10 cellular contexts compared by ENCODE assay signal in genomic region chr19:12940897-12941296, GRCh38. TPM values are rescaled to one million over a fixed set of nuclear protein-coding genes. Genes with fewer than 3 reads are reported as not detected.
DNase-seq lines count a peak whose midpoint lies in the region; ATAC-seq and TF ChIP-seq lines count a peak whose summit lies in the region.
"Had no signal": no experiment of that assay in that cellular context is flagged by ENCODE, and none has a peak within 500 bp of the region (broad histone marks: within the 10 kb centered on the region; RNA-seq: fewer than 3 reads in every experiment).

No MANE protein-coding gene starts in this region.

- DNase-seq in CD8-positive, alpha-beta memory T cell: no peak
- DNase-seq in Karpas-422 (peak; percentile 65), breast epithelium (ENCODE audit: low spot score in 2 of 2) (no peak), nephron progenitor cell (no peak), NCI-H146 (lab: John Stamatoyannopoulos, UW) (no peak), LoVo (ENCODE audit: low spot score) (no peak), NCI-H82 treated with DMSO at 0.1 percent for 48 hours (lab: John Stamatoyannopoulos, UW; ENCODE audit: unreplicated experiment) (no peak)
- DNase-seq: effector memory CD4-positive, alpha-beta T cell; NCI-H1930 had no signal

- H3K27me3 Mint-ChIP-seq in CD8-positive, alpha-beta memory T cell: peaks cover 0 to 7% of the 10 kb centered on the region in 2 donors
- H3K27me3 Mint-ChIP-seq in nephron progenitor cell (ENCODE audit: low read depth, poor library complexity): no peaks in the 10 kb centered on the region

- peak overlapping the region; percentile 83 for H3K4me2 ChIP-seq in Karpas-422 (ENCODE audit: low read depth, low read length, poor library complexity, severe bottlenecking)

- peak overlapping the region in 6 of 7 donors; percentile 23 to 99 (median 74) for H3K4me3 Mint-ChIP-seq in CD8-positive, alpha-beta memory T cell
- H3K4me3 Mint-ChIP-seq in nephron progenitor cell: peak overlapping the region; percentile 100

- TF ChIP-seq POLR2A in breast epithelium (IDR thresholded peaks at IDR 0.05): no peak

- H3K36me3 Mint-ChIP-seq in CD8-positive, alpha-beta memory T cell: peaks cover 14 to 71% (median 19%) of the 10 kb centered on the region in 3 donors
- peaks cover 65% of the 10 kb centered on the region for H3K36me3 Mint-ChIP-seq in nephron progenitor cell (ENCODE audit: low read depth)

- no peak overlapping the region for H3K4me3 ChIP-seq in CD8-positive, alpha-beta memory T cell (ENCODE audit: low read length)
- H3K4me3 ChIP-seq in Karpas-422 (ENCODE audit: low read length) (peak overlapping the region; percentile 96; the same call in 1 of the 2 replicates), breast epithelium (peak overlapping the region in 2 of 3 donors; percentile 99 to 100)

- no peak overlapping the region for H2AFZ ChIP-seq in Karpas-422 (ENCODE audit: low read length)

- H3K27me3 ChIP-seq in CD8-positive, alpha-beta memory T cell (ENCODE audit: insufficient read depth, low read length, poor library complexity, severe bottlenecking): no peaks in the 10 kb centered on the region
- no peaks in the 10 kb centered on the region for H3K27me3 ChIP-seq in Karpas-422 (ENCODE audit: low read length)
- no peaks in the 10 kb centered on the region for H3K27me3 ChIP-seq in breast epithelium

- intact Hi-C loops in breast epithelium (cut with DNase I; ENCODE audit: low total_unique reads): no loop called here

- POLR2A ChIA-PET in CD8-positive, alpha-beta memory T cell (lab: Charles Lee): interaction anchor here (0.7 kb wide), 1 partner anchor 51 kb away, joined by 3 read pairs; no protein-coding TSS in a partner anchor

- peaks cover 0 to 2% (median 0%) of the 10 kb centered on the region in 5 donors for H3K9me3 Mint-ChIP-seq in CD8-positive, alpha-beta memory T cell
- no peaks in the 10 kb centered on the region for H3K9me3 Mint-ChIP-seq in nephron progenitor cell

- H3K9me2 ChIP-seq in Karpas-422 (replicated peaks; ENCODE audit: insufficient read depth, low read length): no peaks in the 10 kb centered on the region

- peaks cover 43 to 74% (median 50%) of the 10 kb centered on the region in 3 donors for H3K4me1 Mint-ChIP-seq in CD8-positive, alpha-beta memory T cell
- H3K4me1 Mint-ChIP-seq in nephron progenitor cell: peaks cover 64% of the 10 kb centered on the region

- H3K27ac ChIP-seq in CD8-positive, alpha-beta memory T cell (ENCODE audit: low read depth, low read length): peak overlapping the region; percentile 12
- peak overlapping the region; percentile 86 for H3K27ac ChIP-seq in Karpas-422 (ENCODE audit: low read length)
- H3K27ac ChIP-seq in breast epithelium: peak overlapping the region; percentile 96 to 97

- peaks cover 24% of the 10 kb centered on the region for H3K79me2 ChIP-seq in Karpas-422 (ENCODE audit: low read length)

- H3K9me3 ChIP-seq in CD8-positive, alpha-beta memory T cell (ENCODE audit: low read length): no peaks in the 10 kb centered on the region
- H3K9me3 ChIP-seq in Karpas-422 (ENCODE audit: low read length) (no peaks in the 10 kb centered on the region), breast epithelium (no peaks in the 10 kb centered on the region)

- H3K9ac ChIP-seq in Karpas-422 (ENCODE audit: low read length): peak overlapping the region; percentile 99; the same call in 1 of the 2 replicates

- peaks cover 22% of the 10 kb centered on the region for H4K20me1 ChIP-seq in Karpas-422 (ENCODE audit: insufficient read depth, low read depth, low read length)

- no peak for ATAC-seq in GM18907 (IDR thresholded peaks at IDR 0.05; ENCODE audit: unreplicated experiment)

- H3K36me3 ChIP-seq in CD8-positive, alpha-beta memory T cell (ENCODE audit: insufficient read depth, low read length): peaks cover 60% of the 10 kb centered on the region
- H3K36me3 ChIP-seq in Karpas-422 (ENCODE audit: insufficient read depth, low read length): peaks cover 33% of the 10 kb centered on the region
- peaks cover 4% of the 10 kb centered on the region for H3K36me3 ChIP-seq in breast epithelium

- H3K27ac Mint-ChIP-seq in CD8-positive, alpha-beta memory T cell: peak overlapping the region in 7 of 8 donors; percentile 26 to 91 (median 56)
- peak overlapping the region; percentile 98 for H3K27ac Mint-ChIP-seq in nephron progenitor cell

- H3K4me1 ChIP-seq in CD8-positive, alpha-beta memory T cell (ENCODE audit: insufficient read depth, low read length): peaks cover 50% of the 10 kb centered on the region
- H3K4me1 ChIP-seq in Karpas-422 (ENCODE audit: low read length) (peaks cover 42% of the 10 kb centered on the region), breast epithelium (peaks cover 9 to 17% of the 10 kb centered on the region in 2 donors)

- TF ChIP-seq CTCF in breast epithelium (IDR thresholded peaks at IDR 0.05) (no peak), nephron progenitor cell (IDR thresholded peaks at IDR 0.05) (no peak)

- CTCF ChIA-PET in CD8-positive, alpha-beta memory T cell (lab: Charles Lee): no interaction called here

RNA-seq across cellular contexts. Expression of gene CALR, which starts 2.5 kb away (rescaled TPM):
- 100 to 1,000 TPM; 832 to 843 TPM for total RNA-seq in CD8-positive, alpha-beta memory T cell
- 174 TPM for polyA plus RNA-seq in CD8-positive, alpha-beta memory T cell
- total RNA-seq in Karpas-422 (2014; rRNA removed; shearing (Covaris generic); ENCODE audit: low replicate concordance): 547 and 681 TPM in 2 replicates
- total RNA-seq in breast epithelium: 100 to 1,000 TPM; 301 to 410 (median 305) TPM

RNA-seq across cellular contexts. Expression of gene RAD23A, which starts 4.8 kb away (rescaled TPM):
- 100 to 1,000 TPM; 227 to 230 TPM for total RNA-seq in CD8-positive, alpha-beta memory T cell
- polyA plus RNA-seq in CD8-positive, alpha-beta memory T cell: 115 TPM
- total RNA-seq in Karpas-422 (2014; rRNA removed; shearing (Covaris generic); ENCODE audit: low replicate concordance): 130 and 144 TPM in 2 replicates
- 10 to 100 TPM; 65.9 to 84.3 (median 66.5) TPM for total RNA-seq in breast epithelium

RNA-seq across cellular contexts. Expression of gene FARSA, which starts 7.4 kb away (rescaled TPM):
- total RNA-seq in CD8-positive, alpha-beta memory T cell: 100 to 1,000 TPM; 188 to 192 TPM
- 64.5 TPM for polyA plus RNA-seq in CD8-positive, alpha-beta memory T cell
- 59.7 and 92.6 TPM in 2 replicates for total RNA-seq in Karpas-422 (2014; rRNA removed; shearing (Covaris generic); ENCODE audit: low replicate concordance)
- 10 to 100 TPM; 26.1 to 53.7 (median 40.7) TPM for total RNA-seq in breast epithelium

RNA-seq across cellular contexts. Expression of gene GADD45GIP1, which starts 16.1 kb away (rescaled TPM):
- total RNA-seq in CD8-positive, alpha-beta memory T cell: 10 to 100 TPM; 37.3 to 38.6 TPM
- polyA plus RNA-seq in CD8-positive, alpha-beta memory T cell: 64.1 TPM
- 23.2 and 66.6 TPM in 2 replicates for total RNA-seq in Karpas-422 (2014; rRNA removed; shearing (Covaris generic); ENCODE audit: low replicate concordance)
- 10 to 100 TPM; 30.3 to 44.2 (median 31.5) TPM for total RNA-seq in breast epithelium

RNA-seq across cellular contexts. Expression of gene SYCE2, which starts 21.8 kb away (rescaled TPM):
- total RNA-seq in CD8-positive, alpha-beta memory T cell: 1 to 10 TPM; 1.5 to 2.1 TPM
- not detected for polyA plus RNA-seq in CD8-positive, alpha-beta memory T cell
- total RNA-seq in Karpas-422 (2014; rRNA removed; shearing (Covaris generic); ENCODE audit: low replicate concordance): 0.22 and 2.5 TPM in 2 replicates
- under 1 TPM in 1 of 3 donors, not detected in 2; 0.44 TPM for total RNA-seq in breast epithelium

Comparison
In these comparisons a context has a peak if more than half of its experiments do, and no peak if none do; other contexts are left out.
1. H3K27ac ChIP-seq: peak in every context shown above with its lines; median percentile 96 in breast epithelium; 86 in Karpas-422; 12 in CD8-positive, alpha-beta memory T cell.